Comparison of ENCODE assay signal across 10 cellular contexts in the genomic region with DNA sequence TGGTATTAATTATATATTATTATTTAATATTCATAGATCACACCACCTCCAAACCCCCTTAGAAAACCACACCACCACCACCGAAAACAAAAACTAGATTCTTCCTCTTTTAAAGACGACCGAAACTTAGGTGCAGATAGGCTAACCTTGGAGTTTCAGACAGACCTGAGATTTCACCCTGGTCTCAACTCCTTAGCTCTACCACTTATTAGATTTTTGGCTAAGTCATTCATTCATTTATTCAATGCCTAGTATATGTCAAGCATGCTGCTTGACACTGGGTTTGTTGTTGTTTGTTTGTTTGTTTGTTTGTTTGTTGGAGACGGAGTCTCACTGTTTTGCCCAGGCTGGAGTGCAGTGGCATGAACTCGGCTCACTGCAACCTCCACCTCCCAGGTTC. TPM values are rescaled to one million over a fixed set of nuclear protein-coding genes. Genes with fewer than 3 reads are reported as not detected.
A peak's percentile ranks its signal among the peaks of the same experiment; 100 is the strongest.
DNase-seq lines count a peak whose midpoint lies in the region; ATAC-seq and TF ChIP-seq lines count a peak whose summit lies in the region.
"Had no signal": no experiment of that assay in that cellular context is flagged by ENCODE, and none has a peak within 500 bp of the region (broad histone marks: within the 10 kb centered on the region; RNA-seq: fewer than 3 reads in every experiment).

No MANE protein-coding gene starts in this region.

- DNase-seq in HK-2 (ENCODE audit: unreplicated experiment), result no peak
- DNase-seq in NCI-H510A (lab: John Stamatoyannopoulos, UW), result no peak
- DNase-seq in activated CD8-positive, alpha-beta T cell treated with anti-CD3 and anti-CD28 coated beads, Interleukin-2, amount 10 ng/mL, durations not matched to agents 7 days and 5 days, result no peak
- DNase-seq in NCI-H146 treated with DMSO at 0.1 percent for 48 hours (lab: John Stamatoyannopoulos, UW; ENCODE audit: unreplicated experiment), result no peak
- DNase-seq: activated CD4-positive, alpha-beta T cell treated with anti-CD3 and anti-CD28 coated beads, Interleukin-2, amount 10 ng/mL, durations not matched to agents 7 days and 5 days; thyroid gland had no signal

- H3K79me2 ChIP-seq in OCI-LY1 (ENCODE audit: insufficient read depth, low read length), result no peaks in the 10 kb centered on the region

- H2AFZ ChIP-seq in OCI-LY1 (ENCODE audit: low read length), result peak overlapping the region; percentile 9

- peak overlapping the region; percentile 48 for H3K4me2 ChIP-seq in OCI-LY1 (ENCODE audit: low read length)

- H3K4me3 Mint-ChIP-seq in activated CD8-positive, alpha-beta T cell treated with anti-CD3 and anti-CD28 coated beads, Interleukin-2, amount 10 ng/mL, durations not matched to agents 7 days and 5 days, result no peak overlapping the region
- H3K4me3 Mint-ChIP-seq: activated CD4-positive, alpha-beta T cell treated with anti-CD3 and anti-CD28 coated beads, Interleukin-2, amount 10 ng/mL, durations not matched to agents 7 days and 5 days had no signal

- H3K9me2 ChIP-seq in OCI-LY1 (ENCODE audit: low read depth, low read length), result no peaks in the 10 kb centered on the region

- no peaks in the 10 kb centered on the region for H3K36me3 ChIP-seq in OCI-LY1 (ENCODE audit: insufficient read depth, low read length)
- H3K36me3 ChIP-seq: thyroid gland had no signal

- POLR2A ChIA-PET in activated CD8-positive, alpha-beta T cell treated with anti-CD3 and anti-CD28 coated beads, Interleukin-2, amount 10 ng/mL, durations not matched to agents 7 days and 5 days (lab: Charles Lee), result interaction anchor here (2.2 kb wide), 1 partner anchor 10 kb away, joined by 6 read pairs; no protein-coding TSS in a partner anchor

- peaks cover 20% of the 10 kb centered on the region for H3K4me1 Mint-ChIP-seq in activated CD8-positive, alpha-beta T cell treated with anti-CD3 and anti-CD28 coated beads, Interleukin-2, amount 10 ng/mL, durations not matched to agents 7 days and 5 days (ENCODE audit: low read depth)

- H4K20me1 ChIP-seq in OCI-LY1 (ENCODE audit: insufficient read depth, low read length), result no peaks in the 10 kb centered on the region

- H3K27ac ChIP-seq in OCI-LY1 (ENCODE audit: low read depth, low read length, poor library complexity, severe bottlenecking), result peak overlapping the region; percentile 2
- H3K27ac ChIP-seq: thyroid gland had no signal

- H3K27me3 Mint-ChIP-seq in activated CD8-positive, alpha-beta T cell treated with anti-CD3 and anti-CD28 coated beads, Interleukin-2, amount 10 ng/mL, durations not matched to agents 7 days and 5 days (ENCODE audit: low read depth), result peaks cover 5% of the 10 kb centered on the region

- no peaks in the 10 kb centered on the region for H3K27me3 ChIP-seq in OCI-LY1 (ENCODE audit: insufficient read depth, low read length)
- H3K27me3 ChIP-seq: thyroid gland had no signal

- CTCF ChIA-PET in activated CD8-positive, alpha-beta T cell treated with anti-CD3 and anti-CD28 coated beads, Interleukin-2, amount 10 ng/mL, durations not matched to agents 7 days and 5 days (lab: Charles Lee), result no interaction called here

- no peak for TF ChIP-seq CTCF in OCI-LY1 (IDR thresholded peaks at IDR 0.05; ENCODE audit: low read length)

- H3F3A ChIP-seq in OCI-LY1 (ENCODE audit: insufficient read depth, low read length), result no peaks in the 10 kb centered on the region

- no peaks in the 10 kb centered on the region for H3K9me3 ChIP-seq in OCI-LY1 (ENCODE audit: low read length)
- H3K9me3 ChIP-seq: thyroid gland had no signal

- H3K36me3 Mint-ChIP-seq in activated CD8-positive, alpha-beta T cell treated with anti-CD3 and anti-CD28 coated beads, Interleukin-2, amount 10 ng/mL, durations not matched to agents 7 days and 5 days (ENCODE audit: low read depth), result no peaks in the 10 kb centered on the region

- no peaks in the 10 kb centered on the region for H3K9me3 Mint-ChIP-seq in activated CD8-positive, alpha-beta T cell treated with anti-CD3 and anti-CD28 coated beads, Interleukin-2, amount 10 ng/mL, durations not matched to agents 7 days and 5 days (ENCODE audit: insufficient read depth)
- H3K9me3 Mint-ChIP-seq: activated CD4-positive, alpha-beta T cell treated with anti-CD3 and anti-CD28 coated beads, Interleukin-2, amount 10 ng/mL, durations not matched to agents 7 days and 5 days had no signal

- no peak overlapping the region for H3K27ac Mint-ChIP-seq in activated CD8-positive, alpha-beta T cell treated with anti-CD3 and anti-CD28 coated beads, Interleukin-2, amount 10 ng/mL, durations not matched to agents 7 days and 5 days
- H3K27ac Mint-ChIP-seq: activated CD4-positive, alpha-beta T cell treated with anti-CD3 and anti-CD28 coated beads, Interleukin-2, amount 10 ng/mL, durations not matched to agents 7 days and 5 days had no signal

- H3K4me1 ChIP-seq in OCI-LY1 (ENCODE audit: insufficient read depth, low read length, severe bottlenecking), result peaks cover 30% of the 10 kb centered on the region

- peak overlapping the region; percentile 7 for H3K4me3 ChIP-seq in OCI-LY1 (ENCODE audit: low read depth, low read length, poor library complexity, severe bottlenecking)
- H3K4me3 ChIP-seq: thyroid gland had no signal

- ATAC-seq in GM18858 (IDR thresholded peaks at IDR 0.05; ENCODE audit: unreplicated experiment) (peak; percentile 85), GM21423 (IDR thresholded peaks at IDR 0.05; ENCODE audit: unreplicated experiment) (peak; percentile 92), HG03045 (IDR thresholded peaks at IDR 0.05; ENCODE audit: unreplicated experiment) (peak; percentile 93)
- ATAC-seq in activated CD8-positive, alpha-beta T cell treated with anti-CD3 and anti-CD28 coated beads, Interleukin-2, amount 10 ng/mL, durations not matched to agents 7 days and 5 days, result no peak

- H3K9ac ChIP-seq in OCI-LY1 (ENCODE audit: low read length), result peak overlapping the region; percentile 28; the same call in 1 of the 2 replicates

RNA-seq across cellular contexts. Expression of gene BMP2K, which starts 9.5 kb away (rescaled TPM):
- 10 to 100 TPM; 27.2 to 28.8 TPM for total RNA-seq in activated CD8-positive, alpha-beta T cell treated with anti-CD3 and anti-CD28 coated beads, Interleukin-2, amount 10 ng/mL, durations not matched to agents 7 days and 5 days
